15 cellular contexts compared by ENCODE assay signal in the genomic region with DNA sequence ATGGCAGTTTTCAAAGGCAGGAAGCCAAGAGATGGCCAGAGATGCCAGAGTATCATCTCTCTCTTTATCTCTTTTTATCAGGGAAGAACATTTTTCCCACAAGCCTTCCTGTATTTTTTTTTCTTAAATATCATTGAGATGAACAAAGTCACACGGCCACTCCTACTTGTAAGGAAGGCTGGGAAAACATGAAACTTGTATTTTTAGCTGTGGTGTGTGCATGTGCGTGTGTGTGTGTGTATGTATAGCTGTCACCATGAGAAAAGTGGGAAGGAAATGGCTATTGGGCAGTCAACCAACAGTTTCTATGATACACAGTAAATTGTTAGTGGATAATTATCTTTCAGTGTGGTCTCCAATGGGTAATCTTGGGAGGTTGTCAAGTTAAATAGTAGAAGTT.
DNase-seq lines count a peak whose midpoint lies in the region; ATAC-seq lines count a peak whose summit lies in the region.
"Had no signal": no experiment of that assay in that cellular context is flagged by ENCODE, and none has a peak within 500 bp of the region (broad histone marks: within the 10 kb centered on the region; RNA-seq: fewer than 3 reads in every experiment).

No MANE protein-coding gene starts in this region.

- CTCF ChIA-PET in activated CD8-positive, alpha-beta T cell treated with anti-CD3 and anti-CD28 coated beads, Interleukin-2, amount 10 ng/mL, durations not matched to agents 7 days and 5 days (lab: Charles Lee), result interaction anchor here (1.4 kb wide), 1 partner anchor 70 kb away, joined by 3 read pairs; no protein-coding TSS in a partner anchor

- H3K4me1 Mint-ChIP-seq in activated CD8-positive, alpha-beta T cell treated with anti-CD3 and anti-CD28 coated beads, Interleukin-2, amount 10 ng/mL, durations not matched to agents 7 days and 5 days (ENCODE audit: low read depth), result no peaks in the 10 kb centered on the region
- H3K4me1 Mint-ChIP-seq in activated T-cell treated with anti-CD3 and anti-CD28 coated beads, Interleukin-2, amount 50 U/mL, for 24 hours (ENCODE audit: low read depth), result no peaks in the 10 kb centered on the region
- H3K4me1 Mint-ChIP-seq: CD4-positive, CD25-positive, alpha-beta regulatory T cell had no signal

- H3K4me2 ChIP-seq in mesenchymal stem cell (ENCODE audit: low read length, poor library complexity, severe bottlenecking), result no peak overlapping the region
- H3K4me2 ChIP-seq: BLaER1 treated with 17β-estradiol and CSF1 and Interleukin-3, amounts not matched to agents 10 nM and 100 nM had no signal

- H3K4me3 ChIP-seq in mesenchymal stem cell (ENCODE audit: insufficient read depth in 1 of 2, low read depth in 1 of 2, low read length in 2 of 2), result no peak overlapping the region
- H3K4me3 ChIP-seq: BLaER1 treated with 17β-estradiol and CSF1 and Interleukin-3, amounts not matched to agents 10 nM and 100 nM; GM12878; GM23248 had no signal

- H3K14ac ChIP-seq in mesenchymal stem cell (ENCODE audit: low read length in 2 of 2), result no peak overlapping the region

- WGBS in mesenchymal stem cell, result 93% methylated on average over 2 of the region's 2 CpGs

- H3K27me3 Mint-ChIP-seq in activated CD8-positive, alpha-beta T cell treated with anti-CD3 and anti-CD28 coated beads, Interleukin-2, amount 10 ng/mL, durations not matched to agents 7 days and 5 days (ENCODE audit: low read depth), result peaks cover 26% of the 10 kb centered on the region
- H3K27me3 Mint-ChIP-seq in activated T-cell treated with anti-CD3 and anti-CD28 coated beads, Interleukin-2, amount 50 U/mL, for 24 hours, result peaks cover 11% of the 10 kb centered on the region

- H3K9me3 ChIP-seq in mesenchymal stem cell (ENCODE audit: control insufficient read depth, low read length), result no peaks in the 10 kb centered on the region

- no peak overlapping the region for H3K18ac ChIP-seq in mesenchymal stem cell (ENCODE audit: low read depth in 1 of 2, low read length in 2 of 2)

- H3K9me3 Mint-ChIP-seq in activated CD8-positive, alpha-beta T cell treated with anti-CD3 and anti-CD28 coated beads, Interleukin-2, amount 10 ng/mL, durations not matched to agents 7 days and 5 days (ENCODE audit: insufficient read depth), result no peaks in the 10 kb centered on the region
- H3K9me3 Mint-ChIP-seq in activated T-cell treated with anti-CD3 and anti-CD28 coated beads, Interleukin-2, amount 50 U/mL, for 24 hours, result no peaks in the 10 kb centered on the region
- H3K9me3 Mint-ChIP-seq: CD4-positive, CD25-positive, alpha-beta regulatory T cell had no signal

- H3K4me3 Mint-ChIP-seq in activated CD8-positive, alpha-beta T cell treated with anti-CD3 and anti-CD28 coated beads, Interleukin-2, amount 10 ng/mL, durations not matched to agents 7 days and 5 days, result no peak overlapping the region
- no peak overlapping the region for H3K4me3 Mint-ChIP-seq in activated T-cell treated with anti-CD3 and anti-CD28 coated beads, Interleukin-2, amount 50 U/mL, for 24 hours
- H3K4me3 Mint-ChIP-seq: CD4-positive, CD25-positive, alpha-beta regulatory T cell had no signal

- no peak overlapping the region for H3K27ac ChIP-seq in mesenchymal stem cell (ENCODE audit: low read length, poor library complexity, severe bottlenecking)
- H3K27ac ChIP-seq: BLaER1 treated with 17β-estradiol and CSF1 and Interleukin-3, amounts not matched to agents 10 nM and 100 nM; GM23248 had no signal

- no peak overlapping the region for H2BK12ac ChIP-seq in mesenchymal stem cell (ENCODE audit: low read length in 2 of 2)

- no peaks in the 10 kb centered on the region for H3K36me3 Mint-ChIP-seq in activated CD8-positive, alpha-beta T cell treated with anti-CD3 and anti-CD28 coated beads, Interleukin-2, amount 10 ng/mL, durations not matched to agents 7 days and 5 days (ENCODE audit: low read depth)
- no peaks in the 10 kb centered on the region for H3K36me3 Mint-ChIP-seq in activated T-cell treated with anti-CD3 and anti-CD28 coated beads, Interleukin-2, amount 50 U/mL, for 24 hours (ENCODE audit: low read depth)

- DNase-seq in EH (ENCODE audit: low read depth) (peak; percentile 69), RPMI7951 (ENCODE audit: low read depth) (peak; percentile 14), amniotic epithelial cell (ENCODE audit: low read depth) (peak; percentile 13), mesenchymal stem cell (peak; percentile 17)
- DNase-seq in activated CD8-positive, alpha-beta T cell treated with anti-CD3 and anti-CD28 coated beads, Interleukin-2, amount 10 ng/mL, durations not matched to agents 7 days and 5 days, result no peak
- no peak for DNase-seq in stimulated activated CD4-positive, alpha-beta T cell treated with anti-CD3 and anti-CD28 coated beads, Interleukin-2, amount 100 ng/mL, for 48 hours
- DNase-seq in activated T-cell treated with anti-CD3 and anti-CD28 coated beads, Interleukin-2, amount 50 U/mL, for 24 hours, result no peak
- DNase-seq in effector CD4-positive, alpha-beta T cell, result no peak
- DNase-seq: ACHN; Calu3; CD4-positive, CD25-positive, alpha-beta regulatory T cell; DMS 273 treated with DMSO at 0.1 percent for 48 hours; GM23248 had no signal

- ATAC-seq in activated CD8-positive, alpha-beta T cell treated with anti-CD3 and anti-CD28 coated beads, Interleukin-2, amount 10 ng/mL, durations not matched to agents 7 days and 5 days, result no peak
- ATAC-seq: GM12878 had no signal

- H3K23ac ChIP-seq in mesenchymal stem cell (ENCODE audit: low read length in 2 of 2), result no peak overlapping the region

- no peak overlapping the region for H4K8ac ChIP-seq in mesenchymal stem cell (ENCODE audit: low read length)

- no peak overlapping the region for H2AK5ac ChIP-seq in mesenchymal stem cell (ENCODE audit: low read length, severe bottlenecking)

- H3K79me1 ChIP-seq in mesenchymal stem cell (replicated peaks; ENCODE audit: low read length, poor library complexity, severe bottlenecking), result no peaks in the 10 kb centered on the region

- no peak overlapping the region for H4K91ac ChIP-seq in mesenchymal stem cell (ENCODE audit: low read length)

- H3K4ac ChIP-seq in mesenchymal stem cell (ENCODE audit: low read depth in 1 of 2, low read length in 2 of 2), result no peak overlapping the region

- H2BK120ac ChIP-seq in mesenchymal stem cell (ENCODE audit: low read depth, low read length), result no peak overlapping the region

- H3K36me3 ChIP-seq in mesenchymal stem cell (ENCODE audit: control insufficient read depth in 1 of 2, insufficient read depth in 2 of 2, low read depth in 1 of 2, low read length in 2 of 2), result no peaks in the 10 kb centered on the region
- H3K36me3 ChIP-seq: BLaER1 treated with 17β-estradiol and CSF1 and Interleukin-3, amounts not matched to agents 10 nM and 100 nM had no signal

- H2BK5ac ChIP-seq in mesenchymal stem cell (ENCODE audit: low read depth, low read length, poor library complexity, severe bottlenecking), result no peak overlapping the region

- no peak overlapping the region for H2BK15ac ChIP-seq in mesenchymal stem cell (ENCODE audit: low read depth, poor library complexity, severe bottlenecking)

- no peak overlapping the region for H2AFZ ChIP-seq in mesenchymal stem cell (ENCODE audit: low read depth, low read length)
- H2AFZ ChIP-seq: GM23248 had no signal

- no peaks in the 10 kb centered on the region for H3K4me1 ChIP-seq in mesenchymal stem cell (ENCODE audit: control insufficient read depth, insufficient read depth, low read depth, low read length)
- H3K4me1 ChIP-seq: BLaER1 treated with 17β-estradiol and CSF1 and Interleukin-3, amounts not matched to agents 10 nM and 100 nM had no signal

- H3K27ac Mint-ChIP-seq in activated CD8-positive, alpha-beta T cell treated with anti-CD3 and anti-CD28 coated beads, Interleukin-2, amount 10 ng/mL, durations not matched to agents 7 days and 5 days, result no peak overlapping the region
- H3K27ac Mint-ChIP-seq in activated T-cell treated with anti-CD3 and anti-CD28 coated beads, Interleukin-2, amount 50 U/mL, for 24 hours, result no peak overlapping the region
- H3K27ac Mint-ChIP-seq: CD4-positive, CD25-positive, alpha-beta regulatory T cell had no signal

- POLR2A ChIA-PET in activated CD8-positive, alpha-beta T cell treated with anti-CD3 and anti-CD28 coated beads, Interleukin-2, amount 10 ng/mL, durations not matched to agents 7 days and 5 days (lab: Charles Lee), result no interaction called here

- H3K9ac ChIP-seq in mesenchymal stem cell (ENCODE audit: low read length), result no peak overlapping the region
- H3K9ac ChIP-seq: BLaER1 treated with 17β-estradiol and CSF1 and Interleukin-3, amounts not matched to agents 10 nM and 100 nM; GM23248 had no signal

- H3K27me3 ChIP-seq in mesenchymal stem cell (ENCODE audit: control insufficient read depth in 1 of 2, insufficient read depth in 1 of 2, low read length in 2 of 2), result no peaks in the 10 kb centered on the region
- H3K27me3 ChIP-seq: BLaER1 treated with 17β-estradiol and CSF1 and Interleukin-3, amounts not matched to agents 10 nM and 100 nM had no signal

Comparison
In these comparisons a context has a peak if more than half of its experiments do, and no peak if none do; other contexts are left out.
1. DNase-seq: peak in EH (single experiment), RPMI7951 (single experiment), amniotic epithelial cell (single experiment) and mesenchymal stem cell (single experiment); none in activated CD8-positive, alpha-beta T cell treated with anti-CD3 and anti-CD28 coated beads, Interleukin-2, amount 10 ng/mL, durations not matched to agents 7 days and 5 days (single experiment), stimulated activated CD4-positive, alpha-beta T cell treated with anti-CD3 and anti-CD28 coated beads, Interleukin-2, amount 100 ng/mL, for 48 hours (0 of 2), activated T-cell treated with anti-CD3 and anti-CD28 coated beads, Interleukin-2, amount 50 U/mL, for 24 hours (single experiment) and effector CD4-positive, alpha-beta T cell (single experiment).